In genomic region chr19:17336872-17337674, GRCh38 we compare ENCODE assay signal across 8 cellular contexts. TPM values are rescaled to one million over a fixed set of nuclear protein-coding genes. Genes with fewer than 3 reads are reported as not detected.
DNase-seq lines count a peak whose midpoint lies in the region; ATAC-seq and TF ChIP-seq lines count a peak whose summit lies in the region.

Gene GTPBP3 (plus strand): TSS chr19:17337553. CDS start chr19:17337612, 59 bp downstream.

- DNase-seq in NCI-H187 treated with DMSO at 0.1 percent for 48 hours (lab: John Stamatoyannopoulos, UW) (peak; percentile 86), anterior cingulate cortex (lab: John Stamatoyannopoulos, UW) (peak; percentile 68 to 99 (median 94)), right atrium auricular region (ENCODE audit: low spot score) (peak; percentile 99), pulmonary artery endothelial cell (ENCODE audit: low read depth, low spot score) (peak; percentile 92), uterus (peak; percentile 94 to 97)

- H3K36me3 ChIP-seq in right atrium auricular region = no peaks in the 10 kb centered on the region
- no peaks in the 10 kb centered on the region for H3K36me3 ChIP-seq in uterus

- peak in 1 of 2 donors; percentile 19 for TF ChIP-seq POLR2A in uterus (IDR thresholded peaks at IDR 0.05)

- H3K27me3 ChIP-seq in right atrium auricular region (no peaks in the 10 kb centered on the region), uterus (no peaks in the 10 kb centered on the region)

- intact Hi-C loops in T-helper 2 cell treated with Interferon-gamma antibody and Interleukin-4, amounts not matched to agents 100 ng/mL and 5 ng/mL, for 36 hours (cut with micrococcal nuclease) = loop anchor here (1.0 to 5.0 kb wide), 6 partner anchors 28 to 175 kb away; partner anchors contain the start of genes BABAM1, BST2, CCDC194 and DDA1
- intact Hi-C loops in uterus (cut with DNase I; ENCODE audit: low total_unique reads) = no loop called here

- TF ChIP-seq CTCF in right atrium auricular region (IDR thresholded peaks at IDR 0.05) (no peak), uterus (IDR thresholded peaks at IDR 0.05) (no peak)

- peak within 1 kb of the TSS; percentile 73 to 81 for H3K4me3 ChIP-seq in right atrium auricular region
- H3K4me3 ChIP-seq in uterus = peak within 1 kb of the TSS; percentile 57 to 78

- H3K4me1 ChIP-seq in right atrium auricular region (peaks cover 0 to 41% of the 10 kb centered on the region in 2 donors), uterus (peaks cover 0 to 13% of the 10 kb centered on the region in 2 donors)

- H3K27ac ChIP-seq in right atrium auricular region (peak within 1 kb of the TSS; percentile 92 to 93), uterus (peak within 1 kb of the TSS; percentile 90 to 93)

- H3K9me3 ChIP-seq in right atrium auricular region = no peaks in the 10 kb centered on the region
- no peaks in the 10 kb centered on the region for H3K9me3 ChIP-seq in uterus

- ATAC-seq in GM18499 (IDR thresholded peaks at IDR 0.05; ENCODE audit: insufficient read depth, unreplicated experiment) (peak; percentile 48), HG02943 (IDR thresholded peaks at IDR 0.05; ENCODE audit: low read depth, unreplicated experiment) (peak; percentile 70)

RNA-seq across cellular contexts. Expression of gene GTPBP3, which starts in this region (rescaled TPM):
- total RNA-seq in T-helper 2 cell treated with Interferon-gamma antibody and Interleukin-4, amounts not matched to agents 100 ng/mL and 5 ng/mL, for 36 hours = 42.4 and 43.5 TPM in 2 replicates
- total RNA-seq in right atrium auricular region (10 to 100 TPM in 1 of 2 donors, 1 to 10 TPM in 1; 6.0 to 16.8 TPM), pulmonary artery endothelial cell (16.6 and 33.8 TPM in 2 replicates), uterus (10 to 100 TPM in 3 of 4 donors, under 1 TPM in 1; 0.88 to 31.2 (median 24.4) TPM)

Comparison
In these comparisons a context has a peak if more than half of its experiments do, and no peak if none do; other contexts are left out.
1. Peak in every context shown above with its lines: DNase-seq, ATAC-seq, H3K4me3 ChIP-seq and H3K27ac ChIP-seq.